19 cellular contexts compared by ENCODE assay signal in the genomic region with DNA sequence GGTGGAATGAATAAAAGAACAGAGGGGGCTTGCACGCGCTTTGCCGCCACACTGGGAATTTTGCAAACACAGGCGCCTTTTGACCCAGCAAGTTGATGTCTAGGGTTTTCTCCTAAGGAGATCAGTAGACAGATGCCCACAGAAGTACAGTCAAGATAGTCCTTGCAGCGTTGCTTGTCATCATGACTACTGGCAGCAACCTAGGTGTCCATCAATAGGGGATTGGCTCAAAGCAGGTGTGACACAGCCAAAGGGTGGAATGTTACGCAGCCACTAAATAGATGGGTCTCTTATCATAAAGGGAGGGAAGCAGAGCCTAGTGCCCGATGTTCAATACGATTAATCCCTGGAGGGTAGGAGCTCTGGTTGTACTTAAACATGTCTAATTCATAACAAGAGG.
DNase-seq lines count a peak whose midpoint lies in the region; ATAC-seq and TF ChIP-seq lines count a peak whose summit lies in the region.
"Had no signal": no experiment of that assay in that cellular context is flagged by ENCODE, and none has a peak within 500 bp of the region (broad histone marks: within the 10 kb centered on the region; RNA-seq: fewer than 3 reads in every experiment).

No MANE protein-coding gene starts in this region.

- H3K4me1 Mint-ChIP-seq in brain = peaks cover 55% of the 10 kb centered on the region
- peaks cover 54% of the 10 kb centered on the region for H3K4me1 Mint-ChIP-seq in nephron
- H3K4me1 Mint-ChIP-seq in type B pancreatic cell (ENCODE audit: unreplicated experiment) = peaks cover 44% of the 10 kb centered on the region

- peaks cover 0 to 7% (median 0%) of the 10 kb centered on the region in 5 experiments for H3K9me3 Mint-ChIP-seq in brain
- H3K9me3 Mint-ChIP-seq in nephron = no peaks in the 10 kb centered on the region
- H3K9me3 Mint-ChIP-seq in type B pancreatic cell = no peaks in the 10 kb centered on the region
- H3K9me3 Mint-ChIP-seq: CD4-positive, alpha-beta T cell; CD8-positive, alpha-beta T cell had no signal

- TF ChIP-seq CTCF in RWPE1 (conservative IDR thresholded peaks at IDR 0.05; ENCODE audit: low read depth) = no peak
- no peak for TF ChIP-seq CTCF in brain (conservative IDR thresholded peaks at IDR 0.05)
- no peak for TF ChIP-seq CTCF in nephron (IDR thresholded peaks at IDR 0.05; ENCODE audit: unreplicated experiment in 3 of 3)
- TF ChIP-seq CTCF in type B pancreatic cell (conservative IDR thresholded peaks at IDR 0.05) = no peak

- H3K4me3 Mint-ChIP-seq in brain (no peak overlapping the region), nephron (peak overlapping the region in 2 of 3 experiments; percentile 14 to 41), type B pancreatic cell (no peak overlapping the region)
- H3K4me3 Mint-ChIP-seq: B cell; CD4-positive, alpha-beta T cell; CD8-positive, alpha-beta T cell had no signal

- DNase-seq in RWPE1 (ENCODE audit: low spot score) (no peak), type B pancreatic cell (ENCODE audit: extremely low spot score, unreplicated experiment) (no peak), putamen (ENCODE audit: low spot score) (no peak), activated T-cell treated with anti-CD3 and anti-CD28 coated beads for 4 hours (no peak), AG08395 (ENCODE audit: low spot score) (no peak)
- DNase-seq: 8988T; ACHN; AML-193; Caco-2; Calu3; CD4-positive, alpha-beta T cell; CD8-positive, alpha-beta T cell; DMS79 treated with DMSO at 0.1 percent for 48 hours; GF-D8 had no signal

- H3K27ac Mint-ChIP-seq in brain (peak overlapping the region in 3 of 5 experiments; percentile 27 to 86 (median 30)), nephron (peak overlapping the region in 2 of 3 experiments; percentile 88 to 89), type B pancreatic cell (peak overlapping the region; percentile 98)
- H3K27ac Mint-ChIP-seq: B cell; CD4-positive, alpha-beta T cell; CD8-positive, alpha-beta T cell had no signal

- CTCF ChIA-PET in RWPE1 (lab: Yijun Ruan, JAX) = interaction anchor here (2.4 kb wide), 1 partner anchor 13 kb away, joined by 13 read pairs; no protein-coding TSS in a partner anchor

- H3K27me3 Mint-ChIP-seq in brain (peaks cover 8% of the 10 kb centered on the region), nephron (ENCODE audit: low read depth) (peaks cover 9% of the 10 kb centered on the region), type B pancreatic cell (peaks cover 3% of the 10 kb centered on the region)

- H3K36me3 Mint-ChIP-seq in brain (no peaks in the 10 kb centered on the region), nephron (ENCODE audit: low read depth) (no peaks in the 10 kb centered on the region), type B pancreatic cell (no peaks in the 10 kb centered on the region)
- H3K36me3 Mint-ChIP-seq: CD8-positive, alpha-beta T cell had no signal

- peak overlapping the region; percentile 83 for H3K27ac ChIP-seq in RWPE1
- H3K27ac ChIP-seq: C4-2B had no signal

- no peak for ATAC-seq in HG02759 (IDR thresholded peaks at IDR 0.05; ENCODE audit: unreplicated experiment)
- ATAC-seq: CD8-positive, alpha-beta T cell had no signal

- POLR2A ChIA-PET in RWPE1 (lab: Yijun Ruan, JAX; ENCODE audit: low non-redundant PET) = no interaction called here

Comparison
In these comparisons a context has a peak if more than half of its experiments do, and no peak if none do; other contexts are left out.
1. H3K27ac Mint-ChIP-seq: peak in every context shown above with its lines; median percentile 98 in type B pancreatic cell; 88 in nephron; 30 in brain.
2. H3K4me3 Mint-ChIP-seq: peak in nephron (2 of 3); none in brain (0 of 5) and type B pancreatic cell (single experiment).